ENCODE assay signal across 21 cellular contexts in genomic region chr21:31991356-31992331, GRCh38.
DNase-seq lines count a peak whose midpoint lies in the region; ATAC-seq and TF ChIP-seq lines count a peak whose summit lies in the region.
"Had no signal": no experiment of that assay in that cellular context is flagged by ENCODE, and none has a peak within 500 bp of the region (broad histone marks: within the 10 kb centered on the region; RNA-seq: fewer than 3 reads in every experiment).

No MANE protein-coding gene starts in this region.

- CTCF ChIA-PET in WTC11 (lab: Charles Lee): interaction anchor here (0.6 to 2.1 kb wide), 15 partner anchors 9 to 271 kb away, joined by 3 to 26 read pairs (median 3); no protein-coding TSS in a partner anchor

- peaks cover 0 to 8% (median 0%) of the 10 kb centered on the region in 4 donors for H3K4me1 ChIP-seq in tibial nerve
- H3K4me1 ChIP-seq: foreskin keratinocyte, lower lobe of right lung had no signal

- no peak for TF ChIP-seq POLR2A in tibial nerve (IDR thresholded peaks at IDR 0.05)

- H3K27ac ChIP-seq in tibial nerve: no peak overlapping the region
- H3K27ac ChIP-seq: foreskin keratinocyte, lower lobe of right lung had no signal

- H3K27me3 Mint-ChIP-seq in WTC11 (ENCODE audit: low read depth) (no peaks in the 10 kb centered on the region), neural crest cell (ENCODE audit: low read depth) (no peaks in the 10 kb centered on the region), CD14-positive monocyte (ENCODE audit: low read depth in 3 of 3) (peaks cover 0 to 3% (median 0%) of the 10 kb centered on the region in 3 donors)

- POLR2A ChIA-PET in WTC11 (lab: Charles Lee): no interaction called here

- H3K27me3 ChIP-seq in tibial nerve: no peaks in the 10 kb centered on the region
- H3K27me3 ChIP-seq: foreskin keratinocyte had no signal

- no peaks in the 10 kb centered on the region for H3K9me3 Mint-ChIP-seq in WTC11
- H3K9me3 Mint-ChIP-seq in neural crest cell: no peaks in the 10 kb centered on the region
- H3K9me3 Mint-ChIP-seq in CD14-positive monocyte: peaks cover 0 to 4% (median 2%) of the 10 kb centered on the region in 7 donors
- H3K9me3 Mint-ChIP-seq: activated CD8-positive, alpha-beta T cell treated with anti-CD3 and anti-CD28 coated beads for 36 hours; activated naive CD4-positive, alpha-beta T cell treated with anti-CD3 and anti-CD28 coated beads for 36 hours; activated T-cell treated with anti-CD3 and anti-CD28 coated beads, Interleukin-2, amount 50 U/mL, for 24 hours had no signal

- ATAC-seq in WTC11 (peak; percentile 91), left lobe of liver (no peak)
- ATAC-seq: activated CD8-positive, alpha-beta T cell treated with anti-CD3 and anti-CD28 coated beads for 36 hours; foreskin keratinocyte; lower lobe of right lung; Panc1 had no signal

- H3K27ac Mint-ChIP-seq in WTC11: no peak overlapping the region
- H3K27ac Mint-ChIP-seq in neural crest cell (ENCODE audit: unreplicated experiment): peak overlapping the region; percentile 85
- H3K27ac Mint-ChIP-seq in CD14-positive monocyte: no peak overlapping the region
- H3K27ac Mint-ChIP-seq: activated CD8-positive, alpha-beta T cell treated with anti-CD3 and anti-CD28 coated beads for 36 hours; activated naive CD4-positive, alpha-beta T cell treated with anti-CD3 and anti-CD28 coated beads for 36 hours; activated T-cell treated with anti-CD3 and anti-CD28 coated beads, Interleukin-2, amount 50 U/mL, for 24 hours had no signal

- peak; percentile 50 for DNase-seq in NCI-H82 (lab: John Stamatoyannopoulos, UW)
- no peak for DNase-seq in NCI-H82 treated with DMSO at 0.1 percent for 48 hours (lab: John Stamatoyannopoulos, UW; ENCODE audit: unreplicated experiment)
- peak; percentile 1 for DNase-seq in HT-29 (ENCODE audit: low spot score)
- DNase-seq in WTC11 (ENCODE audit: low spot score): peak; percentile 72
- no peak for DNase-seq in neural crest cell (ENCODE audit: low read depth, low spot score)
- DNase-seq in CD14-positive monocyte (ENCODE audit: low spot score): no peak
- DNase-seq in tibial nerve (ENCODE audit: low spot score in 2 of 2): no peak
- DNase-seq in left lobe of liver (ENCODE audit: low spot score): no peak
- DNase-seq: activated CD8-positive, alpha-beta T cell treated with anti-CD3 and anti-CD28 coated beads for 36 hours; activated naive CD4-positive, alpha-beta T cell treated with anti-CD3 and anti-CD28 coated beads for 36 hours; activated T-cell treated with anti-CD3 and anti-CD28 coated beads, Interleukin-2, amount 50 U/mL, for 24 hours; Calu3; foreskin keratinocyte; islet precursor cell; Kasumi-1; lower lobe of right lung; NCI-H1105 treated with DMSO at 0.1 percent for 48 hours; NCI-H2107; retina; T-helper 2 cell had no signal

- H3K36me3 ChIP-seq in tibial nerve: no peaks in the 10 kb centered on the region
- H3K36me3 ChIP-seq: lower lobe of right lung had no signal

- TF ChIP-seq EP300 in tibial nerve (IDR thresholded peaks at IDR 0.05): no peak

- no peak overlapping the region for H3K4me3 ChIP-seq in tibial nerve
- H3K4me3 ChIP-seq: lower lobe of right lung had no signal

- TF ChIP-seq CTCF in WTC11 (IDR thresholded peaks at IDR 0.05): peak; percentile 37; the same call in 1 of the 2 replicates
- no peak for TF ChIP-seq CTCF in neural crest cell (conservative IDR thresholded peaks at IDR 0.05)
- TF ChIP-seq CTCF in CD14-positive monocyte (IDR thresholded peaks at IDR 0.05): no peak
- no peak for TF ChIP-seq CTCF in tibial nerve (IDR thresholded peaks at IDR 0.05)

- 85 to 87% methylated on average over 17 of the region's 17 CpGs for WGBS in tibial nerve, 2 donors

- H3K9me3 ChIP-seq in tibial nerve: no peaks in the 10 kb centered on the region
- H3K9me3 ChIP-seq: lower lobe of right lung had no signal

- H3K36me3 Mint-ChIP-seq in WTC11: no peaks in the 10 kb centered on the region
- H3K36me3 Mint-ChIP-seq in neural crest cell (ENCODE audit: low read depth): peaks cover 24% of the 10 kb centered on the region
- no peaks in the 10 kb centered on the region for H3K36me3 Mint-ChIP-seq in CD14-positive monocyte

- peaks cover 8% of the 10 kb centered on the region for H3K4me1 Mint-ChIP-seq in WTC11
- H3K4me1 Mint-ChIP-seq in neural crest cell: peaks cover 27% of the 10 kb centered on the region
- H3K4me1 Mint-ChIP-seq in CD14-positive monocyte: no peaks in the 10 kb centered on the region

- no peak overlapping the region for H3K4me3 Mint-ChIP-seq in WTC11
- H3K4me3 Mint-ChIP-seq in neural crest cell: no peak overlapping the region
- no peak overlapping the region for H3K4me3 Mint-ChIP-seq in CD14-positive monocyte
- H3K4me3 Mint-ChIP-seq: activated CD8-positive, alpha-beta T cell treated with anti-CD3 and anti-CD28 coated beads for 36 hours; activated naive CD4-positive, alpha-beta T cell treated with anti-CD3 and anti-CD28 coated beads for 36 hours; activated T-cell treated with anti-CD3 and anti-CD28 coated beads, Interleukin-2, amount 50 U/mL, for 24 hours had no signal

- intact Hi-C loops in CD14-positive monocyte (cut with micrococcal nuclease): no loop called here

TF ChIP-seq in WTC11, 78 proteins besides CTCF, POLR2A, EP300 and RAD21:
- no peak for TF ChIP-seq ELF4 (CRISPR knock-in tag; IDR thresholded peaks at IDR 0.05; ENCODE audit: low read depth)
- TF ChIP-seq ZNF121 (CRISPR knock-in tag; IDR thresholded peaks at IDR 0.05): peak; percentile 37; the same call in 1 of the 2 replicates

Comparison
In these comparisons a context has a peak if more than half of its experiments do, and no peak if none do; other contexts are left out.
1. DNase-seq: peak in NCI-H82 (single experiment), HT-29 (single experiment) and WTC11 (single experiment); none in NCI-H82 treated with DMSO at 0.1 percent for 48 hours (single experiment), neural crest cell (single experiment), CD14-positive monocyte (single experiment), tibial nerve (0 of 2) and left lobe of liver (single experiment).